Comparison of ENCODE assay signal across 12 cellular contexts in the genomic region with DNA sequence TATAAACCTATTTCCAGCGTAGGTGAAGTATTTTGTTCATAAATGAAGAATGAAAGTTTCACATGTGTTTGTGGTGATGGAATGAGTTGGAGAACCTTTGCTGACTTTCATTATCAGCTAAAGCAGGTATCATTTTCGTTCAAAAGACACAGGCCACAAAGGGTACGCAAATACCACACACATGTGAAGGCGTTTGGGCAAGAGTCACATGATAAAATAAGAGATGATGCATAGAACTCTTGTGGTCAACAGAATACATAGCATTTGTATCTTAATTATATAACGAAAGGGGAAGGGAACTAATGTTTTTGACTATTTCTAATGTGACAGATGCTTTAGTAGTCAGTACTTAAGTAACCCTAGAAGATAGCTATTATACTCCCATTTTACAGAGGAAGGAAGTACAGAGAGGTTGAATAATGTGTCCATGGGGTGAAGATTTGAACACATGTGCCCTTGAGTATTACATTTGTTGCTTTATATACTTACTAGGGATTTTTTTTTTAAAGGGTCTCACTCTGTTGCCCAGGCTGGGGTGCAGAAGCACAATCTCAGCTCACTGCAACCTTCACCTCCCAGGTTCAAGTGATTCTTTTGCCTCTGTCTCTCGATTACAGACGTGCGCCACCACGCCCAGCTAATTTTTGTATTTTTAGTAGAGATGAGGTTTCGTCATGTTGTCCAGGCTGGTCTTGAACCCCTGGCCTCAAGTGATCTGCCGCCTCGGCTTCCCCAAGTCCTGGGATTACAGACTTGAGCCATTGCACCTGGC. TPM values are rescaled to one million over a fixed set of nuclear protein-coding genes. Genes with fewer than 3 reads are reported as not detected.
DNase-seq lines count a peak whose midpoint lies in the region; ATAC-seq and TF ChIP-seq lines count a peak whose summit lies in the region.
"Had no signal": no experiment of that assay in that cellular context is flagged by ENCODE, and none has a peak within 500 bp of the region (broad histone marks: within the 10 kb centered on the region; RNA-seq: fewer than 3 reads in every experiment).

No MANE protein-coding gene starts in this region.

- CTCF ChIA-PET in activated CD4-positive, alpha-beta T cell treated with anti-CD3 and anti-CD28 coated beads for 36 hours (lab: Charles Lee): interaction anchor here (0.5 to 1.5 kb wide), 6 partner anchors 12 to 154 kb away, joined by 3 to 4 read pairs (median 3); no protein-coding TSS in a partner anchor

- peaks cover 8% of the 10 kb centered on the region; the same call in 1 of the 2 replicates for H4K20me1 ChIP-seq in OCI-LY3 (ENCODE audit: insufficient read depth, low read length)

- H3K79me2 ChIP-seq in OCI-LY3 (ENCODE audit: low read length): peaks cover 75% of the 10 kb centered on the region

- H3K4me3 ChIP-seq in OCI-LY3 (ENCODE audit: low read length) (0 out of 2 replicates have a peak overlapping the region, but pooled peaks have one; percentile 11), ascending aorta (no peak overlapping the region)
- H3K4me3 ChIP-seq: A549 had no signal

- intact Hi-C loops in activated CD4-positive, alpha-beta T cell treated with anti-CD3 and anti-CD28 coated beads for 36 hours (cut with DNase I, micrococcal nuclease): loop anchor here (1.0 to 10.0 kb wide), 9 partner anchors 36 to 1890 kb away; a partner anchor contains a TSS
- intact Hi-C loops in ascending aorta (cut with DNase I): no loop called here

- no peak overlapping the region for H3K4me3 Mint-ChIP-seq in activated CD4-positive, alpha-beta T cell treated with anti-CD3 and anti-CD28 coated beads for 36 hours

- H3K9me3 ChIP-seq in OCI-LY3 (ENCODE audit: insufficient read depth, low read length) (no peaks in the 10 kb centered on the region), ascending aorta (no peaks in the 10 kb centered on the region)
- H3K9me3 ChIP-seq: A549 had no signal

- peaks cover 11% of the 10 kb centered on the region for H3K36me3 ChIP-seq in OCI-LY3 (replicated peaks; ENCODE audit: low read depth, low read length)
- H3K36me3 ChIP-seq in ascending aorta: peaks cover 0 to 4% of the 10 kb centered on the region in 2 donors

- H3K27me3 ChIP-seq in OCI-LY3 (ENCODE audit: low read depth, low read length) (no peaks in the 10 kb centered on the region), ascending aorta (no peaks in the 10 kb centered on the region)

- peaks cover 51% of the 10 kb centered on the region for H3K4me1 Mint-ChIP-seq in activated CD4-positive, alpha-beta T cell treated with anti-CD3 and anti-CD28 coated beads for 36 hours

- H3K4me1 ChIP-seq in OCI-LY3 (ENCODE audit: low read length) (peaks cover 25% of the 10 kb centered on the region), ascending aorta (peaks cover 0 to 5% of the 10 kb centered on the region in 2 donors)

- H3K27ac Mint-ChIP-seq in activated CD4-positive, alpha-beta T cell treated with anti-CD3 and anti-CD28 coated beads for 36 hours: peak overlapping the region; percentile 72

- H3K36me3 Mint-ChIP-seq in activated CD4-positive, alpha-beta T cell treated with anti-CD3 and anti-CD28 coated beads for 36 hours (ENCODE audit: low read depth): peaks cover 39% of the 10 kb centered on the region

- ATAC-seq in activated CD4-positive, alpha-beta T cell treated with anti-CD3 and anti-CD28 coated beads for 36 hours: peak; percentile 58
- ATAC-seq in HG02678 (IDR thresholded peaks at IDR 0.05; ENCODE audit: unreplicated experiment): peak; percentile 63
- ATAC-seq: A549 had no signal

- no peaks in the 10 kb centered on the region for H3K9me3 Mint-ChIP-seq in activated CD4-positive, alpha-beta T cell treated with anti-CD3 and anti-CD28 coated beads for 36 hours (ENCODE audit: low read depth)

- peak overlapping the region; percentile 42 for H3K4me2 ChIP-seq in OCI-LY3 (ENCODE audit: low read length)
- H3K4me2 ChIP-seq: A549 had no signal

- TF ChIP-seq CTCF in OCI-LY3 (IDR thresholded peaks at IDR 0.05; ENCODE audit: low read depth, low read length) (no peak), ascending aorta (IDR thresholded peaks at IDR 0.05) (no peak)

- no peak overlapping the region for H2AFZ ChIP-seq in OCI-LY3 (ENCODE audit: low read depth, low read length)

- H3K9ac ChIP-seq in OCI-LY3 (ENCODE audit: low read length): no peak overlapping the region

- DNase-seq in activated CD4-positive, alpha-beta T cell treated with anti-CD3 and anti-CD28 coated beads for 36 hours: peak; percentile 68
- no peak for DNase-seq in activated CD4-positive, alpha-beta T cell treated with anti-CD3 and anti-CD28 coated beads for 1 hour
- DNase-seq in stimulated activated CD4-positive, alpha-beta T cell treated with anti-CD3 and anti-CD28 coated beads, Interleukin-2, amount 100 ng/mL, for 24 hours: peak; percentile 26 to 41
- DNase-seq in ascending aorta (ENCODE audit: low spot score in 2 of 2) (no peak), HCEC 1CT (no peak), NCI-H146 (lab: John Stamatoyannopoulos, UW) (no peak)
- DNase-seq: activated CD4-positive, CD25-positive, alpha-beta regulatory T cell; effector CD4-positive, alpha-beta T cell; NCI-H187 had no signal

- POLR2A ChIA-PET in activated CD4-positive, alpha-beta T cell treated with anti-CD3 and anti-CD28 coated beads for 36 hours (lab: Charles Lee): interaction anchor here (0.5 to 0.7 kb wide), 3 partner anchors 36 to 559 kb away, joined by 3 to 5 read pairs (median 3); no protein-coding TSS in a partner anchor

- H3K27me3 Mint-ChIP-seq in activated CD4-positive, alpha-beta T cell treated with anti-CD3 and anti-CD28 coated beads for 36 hours: no peaks in the 10 kb centered on the region

- H3K27ac ChIP-seq in OCI-LY3 (ENCODE audit: low read length) (peak overlapping the region; percentile 68), ascending aorta (no peak overlapping the region)
- H3K27ac ChIP-seq: A549 had no signal

RNA-seq across cellular contexts. Expression of a gene that starts 4.8 kb away (rescaled TPM):
- 100 to 1,000 TPM; 134 to 191 TPM for total RNA-seq in activated CD4-positive, alpha-beta T cell treated with anti-CD3 and anti-CD28 coated beads for 36 hours
- total RNA-seq in ascending aorta: 34.0 TPM

RNA-seq across cellular contexts. Expression of a gene that starts 4.9 kb away (rescaled TPM):
- 10 to 100 TPM; 19.7 to 19.8 TPM for total RNA-seq in activated CD4-positive, alpha-beta T cell treated with anti-CD3 and anti-CD28 coated beads for 36 hours
- 7.6 TPM for total RNA-seq in ascending aorta

Comparison
In these comparisons a context has a peak if more than half of its experiments do, and no peak if none do; other contexts are left out.
1. DNase-seq: peak in activated CD4-positive, alpha-beta T cell treated with anti-CD3 and anti-CD28 coated beads for 36 hours (single experiment) and stimulated activated CD4-positive, alpha-beta T cell treated with anti-CD3 and anti-CD28 coated beads, Interleukin-2, amount 100 ng/mL, for 24 hours (2 of 2); none in activated CD4-positive, alpha-beta T cell treated with anti-CD3 and anti-CD28 coated beads for 1 hour (single experiment), ascending aorta (0 of 2), HCEC 1CT (single experiment) and NCI-H146 (single experiment).